In the genomic region with DNA sequence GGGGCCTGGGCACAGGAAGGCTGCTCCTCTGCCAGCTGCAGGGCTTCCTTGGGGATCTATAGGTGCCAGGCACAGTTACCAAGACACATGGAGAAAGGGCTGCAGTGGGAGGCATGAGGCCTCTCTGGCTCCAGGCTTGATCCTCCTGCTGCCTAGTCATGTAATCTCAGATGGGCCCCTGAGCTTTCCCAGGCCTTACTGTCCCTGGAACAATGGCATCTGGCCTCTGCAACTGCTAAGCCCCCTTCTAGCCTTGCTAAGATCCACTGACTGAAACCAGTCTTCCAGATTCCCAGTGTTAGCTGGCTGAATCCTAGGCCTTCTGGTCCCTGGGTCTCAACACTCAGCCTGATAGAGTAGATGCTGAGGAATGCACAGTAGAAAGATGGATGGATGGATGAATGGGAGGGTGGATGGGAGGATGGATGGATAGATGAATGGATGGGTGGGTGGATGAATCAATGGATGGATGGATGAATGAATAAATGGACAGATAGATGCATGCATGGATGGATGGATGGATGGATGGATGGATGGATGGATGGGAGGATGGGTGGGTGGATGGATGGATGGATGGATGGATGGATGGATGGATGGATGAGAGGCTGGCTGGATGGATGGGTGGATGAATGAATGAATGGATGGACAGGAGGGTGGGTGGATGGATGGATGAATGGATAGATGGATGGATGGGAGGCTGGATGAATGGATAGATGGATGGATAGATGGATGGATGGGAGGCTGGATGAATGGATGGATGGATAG, we compare ENCODE assay signal across 1 cellular context.
A peak's percentile ranks its signal among the peaks of the same experiment; 100 is the strongest.
TF ChIP-seq lines count a peak whose summit lies in the region.

No MANE protein-coding gene starts in this region.

TF ChIP-seq in HepG2, 621 proteins besides CTCF, POLR2A, EP300 and RAD21 (continued from another document):
- TF ChIP-seq, protein P1, sequence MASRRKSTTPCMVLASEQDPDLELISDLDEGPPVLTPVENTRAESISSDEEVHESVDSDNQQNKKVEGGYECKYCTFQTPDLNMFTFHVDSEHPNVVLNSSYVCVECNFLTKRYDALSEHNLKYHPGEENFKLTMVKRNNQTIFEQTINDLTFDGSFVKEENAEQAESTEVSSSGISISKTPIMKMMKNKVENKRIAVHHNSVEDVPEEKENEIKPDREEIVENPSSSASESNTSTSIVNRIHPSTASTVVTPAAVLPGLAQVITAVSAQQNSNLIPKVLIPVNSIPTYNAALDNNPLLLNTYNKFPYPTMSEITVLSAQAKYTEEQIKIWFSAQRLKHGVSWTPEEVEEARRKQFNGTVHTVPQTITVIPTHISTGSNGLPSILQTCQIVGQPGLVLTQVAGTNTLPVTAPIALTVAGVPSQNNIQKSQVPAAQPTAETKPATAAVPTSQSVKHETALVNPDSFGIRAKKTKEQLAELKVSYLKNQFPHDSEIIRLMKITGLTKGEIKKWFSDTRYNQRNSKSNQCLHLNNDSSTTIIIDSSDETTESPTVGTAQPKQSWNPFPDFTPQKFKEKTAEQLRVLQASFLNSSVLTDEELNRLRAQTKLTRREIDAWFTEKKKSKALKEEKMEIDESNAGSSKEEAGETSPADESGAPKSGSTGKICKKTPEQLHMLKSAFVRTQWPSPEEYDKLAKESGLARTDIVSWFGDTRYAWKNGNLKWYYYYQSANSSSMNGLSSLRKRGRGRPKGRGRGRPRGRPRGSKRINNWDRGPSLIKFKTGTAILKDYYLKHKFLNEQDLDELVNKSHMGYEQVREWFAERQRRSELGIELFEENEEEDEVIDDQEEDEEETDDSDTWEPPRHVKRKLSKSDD (CRISPR knock-in tag; IDR thresholded peaks at IDR 0.05; ENCODE audit: low read depth): no peak
- TF ChIP-seq ZNF296 (CRISPR knock-in tag; conservative IDR thresholded peaks at IDR 0.05) (no peak), RFXAP (CRISPR knock-in tag; IDR thresholded peaks at IDR 0.05; ENCODE audit: borderline replicate concordance) (no peak), ZNF605 (CRISPR knock-in tag; IDR thresholded peaks at IDR 0.05) (no peak), JARID2 (CRISPR knock-in tag; IDR thresholded peaks at IDR 0.05; ENCODE audit: insufficient replicate concordance) (no peak), FOXM1 (CRISPR knock-in tag; IDR thresholded peaks at IDR 0.05) (0 out of 2 replicates have a peak, but pooled peaks have one; percentile 13)
- TF ChIP-seq, protein P2, sequence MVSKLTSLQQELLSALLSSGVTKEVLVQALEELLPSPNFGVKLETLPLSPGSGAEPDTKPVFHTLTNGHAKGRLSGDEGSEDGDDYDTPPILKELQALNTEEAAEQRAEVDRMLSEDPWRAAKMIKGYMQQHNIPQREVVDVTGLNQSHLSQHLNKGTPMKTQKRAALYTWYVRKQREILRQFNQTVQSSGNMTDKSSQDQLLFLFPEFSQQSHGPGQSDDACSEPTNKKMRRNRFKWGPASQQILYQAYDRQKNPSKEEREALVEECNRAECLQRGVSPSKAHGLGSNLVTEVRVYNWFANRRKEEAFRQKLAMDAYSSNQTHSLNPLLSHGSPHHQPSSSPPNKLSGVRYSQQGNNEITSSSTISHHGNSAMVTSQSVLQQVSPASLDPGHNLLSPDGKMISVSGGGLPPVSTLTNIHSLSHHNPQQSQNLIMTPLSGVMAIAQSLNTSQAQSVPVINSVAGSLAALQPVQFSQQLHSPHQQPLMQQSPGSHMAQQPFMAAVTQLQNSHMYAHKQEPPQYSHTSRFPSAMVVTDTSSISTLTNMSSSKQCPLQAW (CRISPR knock-in tag; IDR thresholded peaks at IDR 0.05): no peak
- TF ChIP-seq, protein P3, sequence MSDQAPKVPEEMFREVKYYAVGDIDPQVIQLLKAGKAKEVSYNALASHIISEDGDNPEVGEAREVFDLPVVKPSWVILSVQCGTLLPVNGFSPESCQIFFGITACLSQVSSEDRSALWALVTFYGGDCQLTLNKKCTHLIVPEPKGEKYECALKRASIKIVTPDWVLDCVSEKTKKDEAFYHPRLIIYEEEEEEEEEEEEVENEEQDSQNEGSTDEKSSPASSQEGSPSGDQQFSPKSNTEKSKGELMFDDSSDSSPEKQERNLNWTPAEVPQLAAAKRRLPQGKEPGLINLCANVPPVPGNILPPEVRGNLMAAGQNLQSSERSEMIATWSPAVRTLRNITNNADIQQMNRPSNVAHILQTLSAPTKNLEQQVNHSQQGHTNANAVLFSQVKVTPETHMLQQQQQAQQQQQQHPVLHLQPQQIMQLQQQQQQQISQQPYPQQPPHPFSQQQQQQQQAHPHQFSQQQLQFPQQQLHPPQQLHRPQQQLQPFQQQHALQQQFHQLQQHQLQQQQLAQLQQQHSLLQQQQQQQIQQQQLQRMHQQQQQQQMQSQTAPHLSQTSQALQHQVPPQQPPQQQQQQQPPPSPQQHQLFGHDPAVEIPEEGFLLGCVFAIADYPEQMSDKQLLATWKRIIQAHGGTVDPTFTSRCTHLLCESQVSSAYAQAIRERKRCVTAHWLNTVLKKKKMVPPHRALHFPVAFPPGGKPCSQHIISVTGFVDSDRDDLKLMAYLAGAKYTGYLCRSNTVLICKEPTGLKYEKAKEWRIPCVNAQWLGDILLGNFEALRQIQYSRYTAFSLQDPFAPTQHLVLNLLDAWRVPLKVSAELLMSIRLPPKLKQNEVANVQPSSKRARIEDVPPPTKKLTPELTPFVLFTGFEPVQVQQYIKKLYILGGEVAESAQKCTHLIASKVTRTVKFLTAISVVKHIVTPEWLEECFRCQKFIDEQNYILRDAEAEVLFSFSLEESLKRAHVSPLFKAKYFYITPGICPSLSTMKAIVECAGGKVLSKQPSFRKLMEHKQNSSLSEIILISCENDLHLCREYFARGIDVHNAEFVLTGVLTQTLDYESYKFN (CRISPR knock-in tag; conservative IDR thresholded peaks at IDR 0.05): no peak
- TF ChIP-seq, protein P4, sequence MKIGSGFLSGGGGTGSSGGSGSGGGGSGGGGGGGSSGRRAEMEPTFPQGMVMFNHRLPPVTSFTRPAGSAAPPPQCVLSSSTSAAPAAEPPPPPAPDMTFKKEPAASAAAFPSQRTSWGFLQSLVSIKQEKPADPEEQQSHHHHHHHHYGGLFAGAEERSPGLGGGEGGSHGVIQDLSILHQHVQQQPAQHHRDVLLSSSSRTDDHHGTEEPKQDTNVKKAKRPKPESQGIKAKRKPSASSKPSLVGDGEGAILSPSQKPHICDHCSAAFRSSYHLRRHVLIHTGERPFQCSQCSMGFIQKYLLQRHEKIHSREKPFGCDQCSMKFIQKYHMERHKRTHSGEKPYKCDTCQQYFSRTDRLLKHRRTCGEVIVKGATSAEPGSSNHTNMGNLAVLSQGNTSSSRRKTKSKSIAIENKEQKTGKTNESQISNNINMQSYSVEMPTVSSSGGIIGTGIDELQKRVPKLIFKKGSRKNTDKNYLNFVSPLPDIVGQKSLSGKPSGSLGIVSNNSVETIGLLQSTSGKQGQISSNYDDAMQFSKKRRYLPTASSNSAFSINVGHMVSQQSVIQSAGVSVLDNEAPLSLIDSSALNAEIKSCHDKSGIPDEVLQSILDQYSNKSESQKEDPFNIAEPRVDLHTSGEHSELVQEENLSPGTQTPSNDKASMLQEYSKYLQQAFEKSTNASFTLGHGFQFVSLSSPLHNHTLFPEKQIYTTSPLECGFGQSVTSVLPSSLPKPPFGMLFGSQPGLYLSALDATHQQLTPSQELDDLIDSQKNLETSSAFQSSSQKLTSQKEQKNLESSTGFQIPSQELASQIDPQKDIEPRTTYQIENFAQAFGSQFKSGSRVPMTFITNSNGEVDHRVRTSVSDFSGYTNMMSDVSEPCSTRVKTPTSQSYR (CRISPR knock-in tag; IDR thresholded peaks at IDR 0.05; ENCODE audit: borderline replicate concordance): no peak
